Comparison of ENCODE assay signal across 8 cellular contexts in genomic region chr22:23893957-23894709, GRCh38.
A peak's percentile ranks its signal among the peaks of the same experiment; 100 is the strongest.
DNase-seq lines count a peak whose midpoint lies in the region; ATAC-seq and TF ChIP-seq lines count a peak whose summit lies in the region.

TSS of gene MIF (plus strand) at chr22:23894383. CDS start at chr22:23894475, 92 bp downstream.

- ATAC-seq in HG03025 (IDR thresholded peaks at IDR 0.05; ENCODE audit: low FRiP score, unreplicated experiment): peak; percentile 73

- peak; percentile 84 for TF ChIP-seq CTCF in retinal pigment epithelial cell (conservative IDR thresholded peaks at IDR 0.05; ENCODE audit: low read depth, low read length)

- peak within 1 kb of the TSS; percentile 80 for H3K4me3 ChIP-seq in retinal pigment epithelial cell (ENCODE audit: low read length)

- DNase-seq in NCI-H187 (lab: John Stamatoyannopoulos, UW) (peak; percentile 50 to 70), NCI-H187 treated with DMSO at 0.1 percent for 48 hours (lab: John Stamatoyannopoulos, UW) (no peak), NCI-H2081 treated with DMSO at 0.1 percent for 48 hours (lab: John Stamatoyannopoulos, UW) (peak; percentile 45), T1000 (lab: John Stamatoyannopoulos, UW) (peak; percentile 93), astrocyte of the hippocampus (ENCODE audit: low read depth, low spot score) (peak; percentile 98), hippocampal formation (lab: John Stamatoyannopoulos, UW) (peak; percentile 86 to 92), retinal pigment epithelial cell (ENCODE audit: low read depth) (peak; percentile 84)
